ENCODE assay signal across 36 cellular contexts in genomic region chr1:196970182-196970581, GRCh38. TPM values are rescaled to one million over a fixed set of nuclear protein-coding genes. Genes with fewer than 3 reads are reported as not detected.
"Had no signal": no experiment of that assay in that cellular context is flagged by ENCODE, and none has a peak within 500 bp of the region (broad histone marks: within the 10 kb centered on the region; RNA-seq: fewer than 3 reads in every experiment).

No MANE protein-coding gene starts in this region.

- H3K27me3 ChIP-seq: neural progenitor cell, ovary, spleen, suprapubic skin, testis, tibial artery, transverse colon, upper lobe of right lung, uterus had no signal

- H3K4me2 ChIP-seq: neural progenitor cell, smooth muscle cell had no signal

- ATAC-seq: naive thymus-derived CD8-positive, alpha-beta T cell; psoas muscle; right cardiac atrium; sciatic nerve; stimulated activated memory B cell treated with anti-CD40 and anti-IgM and Interleukin-4, amounts not matched to agents 10 μg/mL and 1 μg/mL and 100 μg/mL, for 72 hours; stimulated activated naive CD8-positive, alpha-beta T cell treated with anti-CD3 and anti-CD28 coated beads, Interleukin-15, amount 100 ng/mL, for 72 hours; stimulated activated naive CD8-positive, alpha-beta T cell treated with anti-CD3 and anti-CD28 coated beads, Interleukin-15, Interleukin-2, amounts not matched to agents 100 U/mL and 50 U/mL, for 24 hours; upper lobe of right lung had no signal

- H3K4me1 ChIP-seq: neural progenitor cell, parathyroid adenoma, psoas muscle, spleen, suprapubic skin, testis, tibial artery, transverse colon, upper lobe of right lung, uterus had no signal

- H3K27ac Mint-ChIP-seq: naive thymus-derived CD8-positive, alpha-beta T cell; nephron; neural progenitor cell; progenitor cell of endocrine pancreas; stimulated activated memory B cell treated with anti-CD40 and anti-IgM and Interleukin-4, amounts not matched to agents 10 μg/mL and 1 μg/mL and 100 μg/mL, for 72 hours; stimulated activated naive CD8-positive, alpha-beta T cell treated with anti-CD3 and anti-CD28 coated beads, Interleukin-15, amount 100 ng/mL, for 72 hours; type B pancreatic cell had no signal

- H3K36me3 ChIP-seq: neural progenitor cell, ovary, spleen, suprapubic skin, tibial artery, transverse colon, upper lobe of right lung, uterus had no signal

- H3K27ac ChIP-seq: neural progenitor cell, ovary, parathyroid adenoma, psoas muscle, skin epidermis, spleen, suprapubic skin, testis, tibial artery, transverse colon, upper lobe of right lung, uterus had no signal

- H3K4me3 ChIP-seq: neural progenitor cell, ovary, psoas muscle, skin epidermis, smooth muscle cell, spleen, suprapubic skin, testis, tibial artery, transverse colon, upper lobe of right lung, uterus had no signal

- H3K9me3 Mint-ChIP-seq: naive thymus-derived CD8-positive, alpha-beta T cell; nephron; neural progenitor cell; stimulated activated memory B cell treated with anti-CD40 and anti-IgM and Interleukin-4, amounts not matched to agents 10 μg/mL and 1 μg/mL and 100 μg/mL, for 72 hours; stimulated activated naive CD8-positive, alpha-beta T cell treated with anti-CD3 and anti-CD28 coated beads, Interleukin-15, amount 100 ng/mL, for 72 hours; type B pancreatic cell had no signal

- H3K36me3 Mint-ChIP-seq: naive thymus-derived CD8-positive, alpha-beta T cell; neural progenitor cell; stimulated activated memory B cell treated with anti-CD40 and anti-IgM and Interleukin-4, amounts not matched to agents 10 μg/mL and 1 μg/mL and 100 μg/mL, for 72 hours; type B pancreatic cell had no signal

- H3K9ac ChIP-seq: neural progenitor cell, parathyroid adenoma had no signal

- DNase-seq: naive thymus-derived CD8-positive, alpha-beta T cell; occipital lobe; ovary; posterior cingulate gyrus; psoas muscle; right cardiac atrium; spleen; stimulated activated CD4-positive, alpha-beta T cell treated with anti-CD3 and anti-CD28 coated beads, Interleukin-12 subunit alpha, Interleukin-12 subunit beta, amount 100 ng/mL, for 4 hours; stimulated activated CD4-positive, alpha-beta T cell treated with anti-CD3 and anti-CD28 coated beads, Interleukin-1b, Interleukin-23, amount 100 ng/mL, for 48 hours; stimulated activated CD4-positive, alpha-beta T cell treated with anti-CD3 and anti-CD28 coated beads, Interleukin-4, amount 100 ng/mL, for 1 hour; stimulated activated CD4-positive, alpha-beta T cell treated with anti-CD3 and anti-CD28 coated beads, Interleukin-4, amount 100 ng/mL, for 4 hours; stimulated activated CD8-positive, alpha-beta memory T cell treated with anti-CD3 and anti-CD28 coated beads, Interleukin-4, amount 100 ng/mL, for 48 hours; stimulated activated naive CD4-positive, alpha-beta T cell; stimulated activated naive CD8-positive, alpha-beta T cell treated with anti-CD3 and anti-CD28 coated beads, Interleukin-15, amount 100 ng/mL, for 72 hours; stimulated activated naive CD8-positive, alpha-beta T cell treated with anti-CD3 and anti-CD28 coated beads, Interleukin-15, Interleukin-2, amounts not matched to agents 100 U/mL and 50 U/mL, for 24 hours; substantia nigra; testis; tibial artery; transverse colon; upper lobe of right lung; uterus had no signal

- H3K27me3 Mint-ChIP-seq: progenitor cell of endocrine pancreas; stimulated activated memory B cell treated with anti-CD40 and anti-IgM and Interleukin-4, amounts not matched to agents 10 μg/mL and 1 μg/mL and 100 μg/mL, for 72 hours; stimulated activated naive CD8-positive, alpha-beta T cell treated with anti-CD3 and anti-CD28 coated beads, Interleukin-15, amount 100 ng/mL, for 72 hours; type B pancreatic cell had no signal

- H3K79me2 ChIP-seq: parathyroid adenoma had no signal

- H2AFZ ChIP-seq: neural progenitor cell, parathyroid adenoma had no signal

- H3K4me3 Mint-ChIP-seq: naive thymus-derived CD8-positive, alpha-beta T cell; nephron; neural progenitor cell; stimulated activated memory B cell treated with anti-CD40 and anti-IgM and Interleukin-4, amounts not matched to agents 10 μg/mL and 1 μg/mL and 100 μg/mL, for 72 hours; stimulated activated naive CD8-positive, alpha-beta T cell treated with anti-CD3 and anti-CD28 coated beads, Interleukin-15, amount 100 ng/mL, for 72 hours; type B pancreatic cell had no signal

- H3K9me3 ChIP-seq: ovary, psoas muscle, spleen, suprapubic skin, testis, tibial artery, transverse colon, upper lobe of right lung, uterus had no signal

- H3K4me1 Mint-ChIP-seq: naive thymus-derived CD8-positive, alpha-beta T cell; nephron; neural progenitor cell; stimulated activated memory B cell treated with anti-CD40 and anti-IgM and Interleukin-4, amounts not matched to agents 10 μg/mL and 1 μg/mL and 100 μg/mL, for 72 hours; stimulated activated naive CD8-positive, alpha-beta T cell treated with anti-CD3 and anti-CD28 coated beads, Interleukin-15, amount 100 ng/mL, for 72 hours had no signal

RNA-seq across cellular contexts. Expression of gene CFHR5, which starts 7.2 kb away (rescaled TPM):
- total RNA-seq: naive thymus-derived CD8-positive, alpha-beta T cell; occipital lobe; osteoblast; ovary; progenitor cell of endocrine pancreas; psoas muscle; renal cortical epithelial cell; right cardiac atrium; sciatic nerve; smooth muscle cell; spleen; suprapubic skin; transverse colon; upper lobe of right lung; urinary bladder; uterus had no signal
- polyA plus RNA-seq: naive thymus-derived CD8-positive, alpha-beta T cell; neural cell; psoas muscle; right cardiac atrium; smooth muscle cell; spleen; thymus had no signal

RNA-seq across cellular contexts. Expression of gene CFHR2, which starts 26.6 kb away (rescaled TPM):
- total RNA-seq: naive thymus-derived CD8-positive, alpha-beta T cell; occipital lobe; osteoblast; progenitor cell of endocrine pancreas; psoas muscle; renal cortical epithelial cell; right cardiac atrium; sciatic nerve; smooth muscle cell; spleen; testis; transverse colon; upper lobe of right lung; urinary bladder; uterus had no signal
- polyA plus RNA-seq: naive thymus-derived CD8-positive, alpha-beta T cell; neural cell; psoas muscle; right cardiac atrium; smooth muscle cell; spleen; thymus had no signal
